In the genomic region with DNA sequence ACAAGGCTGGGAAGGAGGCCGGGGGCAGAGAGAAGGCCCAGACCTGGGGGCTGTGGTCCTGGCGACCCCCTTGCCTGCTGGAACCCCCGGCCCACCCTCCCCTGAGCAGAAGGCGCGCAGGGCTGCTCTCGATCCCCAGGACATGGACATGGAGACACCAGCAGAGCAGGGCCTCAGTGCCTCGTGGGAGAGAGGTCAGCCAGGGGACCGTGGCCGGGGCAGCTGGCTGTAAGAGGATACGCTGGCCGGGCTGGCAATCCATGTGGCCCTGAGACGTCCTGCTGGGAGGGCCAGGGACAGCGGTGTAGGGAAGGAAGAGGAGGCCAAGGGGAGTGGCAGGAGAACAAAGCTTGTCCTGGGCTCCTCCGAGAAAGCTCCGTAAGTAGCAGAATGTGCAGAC, we compare ENCODE assay signal across 15 cellular contexts.
DNase-seq lines count a peak whose midpoint lies in the region; ATAC-seq and TF ChIP-seq lines count a peak whose summit lies in the region.
"Had no signal": no experiment of that assay in that cellular context is flagged by ENCODE, and none has a peak within 500 bp of the region (broad histone marks: within the 10 kb centered on the region; RNA-seq: fewer than 3 reads in every experiment).

No MANE protein-coding gene starts in this region.

- 32 to 46% (median 42%) methylated on average over 13 to 15 of the region's 15 CpGs for WGBS in heart left ventricle, 4 donors
- WGBS in spleen, 5 donors: 70 to 82% (median 73%) methylated on average over 15 of the region's 15 CpGs
- 65 to 81% methylated on average over 9 to 15 of the region's 15 CpGs for WGBS in tibial nerve, 2 donors

- H3K36me3 ChIP-seq in WERI-Rb-1 (peaks cover 47% of the 10 kb centered on the region), heart left ventricle (peaks cover 0 to 21% (median 13%) of the 10 kb centered on the region in 9 donors), spleen (peaks cover 0 to 47% (median 13%) of the 10 kb centered on the region in 6 donors), tibial nerve (peaks cover 0 to 10% (median 0%) of the 10 kb centered on the region in 3 donors)

- H3K4me3 ChIP-seq in WERI-Rb-1 (ENCODE audit: low read depth, low read length): no peak overlapping the region
- no peak overlapping the region for H3K4me3 ChIP-seq in heart left ventricle
- H3K4me3 ChIP-seq in spleen: no peak overlapping the region
- no peak overlapping the region for H3K4me3 ChIP-seq in tibial nerve
- H3K4me3 ChIP-seq: mucosa of descending colon had no signal

- H3K9me3 ChIP-seq in WERI-Rb-1 (ENCODE audit: severe bottlenecking) (no peaks in the 10 kb centered on the region), heart left ventricle (no peaks in the 10 kb centered on the region), spleen (no peaks in the 10 kb centered on the region), tibial nerve (no peaks in the 10 kb centered on the region)
- H3K9me3 ChIP-seq: mucosa of descending colon had no signal

- ATAC-seq in heart left ventricle: peak; percentile 13 to 42 (median 30)

- H3K4me1 ChIP-seq in heart left ventricle (peaks cover 7 to 70% (median 48%) of the 10 kb centered on the region in 12 donors), spleen (peaks cover 0 to 47% (median 23%) of the 10 kb centered on the region in 6 donors), tibial nerve (peaks cover 0 to 21% (median 4%) of the 10 kb centered on the region in 4 donors)

- TF ChIP-seq EP300 in tibial nerve (IDR thresholded peaks at IDR 0.05): no peak

- H3K27ac ChIP-seq in WERI-Rb-1: peak overlapping the region; percentile 77
- H3K27ac ChIP-seq in heart left ventricle: peak overlapping the region; percentile 78 to 98 (median 91)
- no peak overlapping the region for H3K27ac ChIP-seq in spleen
- peak overlapping the region in 1 of 4 donors; percentile 50 for H3K27ac ChIP-seq in tibial nerve

- H3K27me3 ChIP-seq in WERI-Rb-1 (ENCODE audit: insufficient read depth, low read depth, severe bottlenecking) (no peaks in the 10 kb centered on the region), heart left ventricle (no peaks in the 10 kb centered on the region), spleen (replicated peaks in 1 of 7) (no peaks in the 10 kb centered on the region), tibial nerve (peaks cover 0 to 3% of the 10 kb centered on the region in 2 donors)

- no peak for TF ChIP-seq CTCF in WERI-Rb-1 (IDR thresholded peaks at IDR 0.05; ENCODE audit: low read depth, low read length)
- TF ChIP-seq CTCF in heart left ventricle (IDR thresholded peaks at IDR 0.05): no peak
- TF ChIP-seq CTCF in spleen (IDR thresholded peaks at IDR 0.05 in 8 of 11, conservative IDR thresholded peaks at IDR 0.05 in 3 of 11): no peak
- no peak for TF ChIP-seq CTCF in tibial nerve (IDR thresholded peaks at IDR 0.05)

- DNase-seq in WERI-Rb-1: peak; percentile 73
- peak in 1 of 5 donors; percentile 77 for DNase-seq in heart left ventricle
- peak; percentile 27 for DNase-seq in midbrain (lab: John Stamatoyannopoulos, UW)
- peak; percentile 84 for DNase-seq in spleen
- DNase-seq in NCI-H1436 (lab: John Stamatoyannopoulos, UW): no peak
- no peak for DNase-seq in tibial nerve (ENCODE audit: low spot score in 2 of 2)
- DNase-seq in germinal center (ENCODE audit: low spot score): no peak
- no peak for DNase-seq in glomerular visceral epithelial cell (ENCODE audit: extremely low spot score)
- DNase-seq: activated effector memory CD4-positive, alpha-beta T cell treated with anti-CD3 and anti-CD28 coated beads, Interleukin-2, amount 50 U/mL, for 16 hours; dermis blood vessel endothelial cell; mucosa of descending colon; NCI-H748 treated with DMSO at 0.1 percent for 48 hours; stimulated activated CD4-positive, alpha-beta T cell treated with anti-CD3 and anti-CD28 coated beads, Interleukin-2, amount 100 ng/mL, for 48 hours; stimulated activated CD8-positive, alpha-beta memory T cell treated with anti-CD3 and anti-CD28 coated beads, Interleukin-4, amount 100 ng/mL, for 48 hours; SW 1271 had no signal

- no peak for TF ChIP-seq POLR2A in heart left ventricle (IDR thresholded peaks at IDR 0.05)
- no peak for TF ChIP-seq POLR2A in spleen (IDR thresholded peaks at IDR 0.05)
- no peak for TF ChIP-seq POLR2A in tibial nerve (IDR thresholded peaks at IDR 0.05)

- intact Hi-C loops in heart left ventricle (cut with DNase I) (loop anchor here in 1 of 10 donors (10.0 kb wide), 2 partner anchors 139 to 201 kb away; no protein-coding TSS in a partner anchor), spleen (cut with DNase I; ENCODE audit: low total_unique reads) (no loop called here)

Comparison
In these comparisons a context has a peak if more than half of its experiments do, and no peak if none do; other contexts are left out.
1. DNase-seq: peak in WERI-Rb-1 (single experiment), midbrain (single experiment) and spleen (single experiment); none in NCI-H1436 (single experiment), tibial nerve (0 of 2), germinal center (single experiment) and glomerular visceral epithelial cell (single experiment).
2. H3K27ac ChIP-seq: peak in WERI-Rb-1 (single experiment) and heart left ventricle (12 of 12); none in spleen (0 of 8).